Comparison of ENCODE assay signal across 20 cellular contexts in genomic region chr10:95459446-95459845, GRCh38.
DNase-seq lines count a peak whose midpoint lies in the region; ATAC-seq and TF ChIP-seq lines count a peak whose summit lies in the region.
"Had no signal": no experiment of that assay in that cellular context is flagged by ENCODE, and none has a peak within 500 bp of the region (broad histone marks: within the 10 kb centered on the region; RNA-seq: fewer than 3 reads in every experiment).

No MANE protein-coding gene starts in this region.

- H3K9me3 ChIP-seq in right lobe of liver (no peaks in the 10 kb centered on the region), OCI-LY7 (ENCODE audit: low read length) (no peaks in the 10 kb centered on the region)
- H3K9me3 ChIP-seq: psoas muscle, SK-N-SH, tibial nerve had no signal

- H3K36me3 ChIP-seq in GM23338 (ENCODE audit: insufficient read depth): no peaks in the 10 kb centered on the region
- H3K36me3 ChIP-seq in right lobe of liver: no peaks in the 10 kb centered on the region
- H3K36me3 ChIP-seq in OCI-LY7 (ENCODE audit: insufficient read depth, low read length): no peaks in the 10 kb centered on the region
- H3K36me3 ChIP-seq: tibial nerve had no signal

- H2AFZ ChIP-seq in GM23338 (no peak overlapping the region), OCI-LY7 (ENCODE audit: low read length) (no peak overlapping the region)

- DNase-seq in GM23338 (ENCODE audit: low spot score): peak; percentile 42
- no peak for DNase-seq in dorsolateral prefrontal cortex
- no peak for DNase-seq in right lobe of liver
- no peak for DNase-seq in sciatic nerve (ENCODE audit: low spot score)
- no peak for DNase-seq in NCI-H1694 (lab: John Stamatoyannopoulos, UW)
- no peak for DNase-seq in DMS153 treated with DMSO at 0.1 percent for 48 hours (lab: John Stamatoyannopoulos, UW; ENCODE audit: unreplicated experiment)
- no peak for DNase-seq in OCI-LY7 (ENCODE audit: low spot score)
- DNase-seq: activated CD4-positive, alpha-beta T cell treated with anti-CD3 and anti-CD28 coated beads, Interleukin-2, amount 10 ng/mL, durations not matched to agents 24 days and 14 days; activated naive CD4-positive, alpha-beta T cell treated with anti-CD3 and anti-CD28 coated beads, Interleukin-2, amount 10 ng/mL, durations not matched to agents 7 days and 5 days; DMS79 treated with DMSO at 0.1 percent for 48 hours; Karpas-422; NCI-H1694 treated with DMSO at 0.1 percent for 48 hours; NCI-H446; OCI-M1; psoas muscle; SK-N-SH; stimulated activated CD4-positive, alpha-beta T cell treated with anti-CD3 and anti-CD28 coated beads, Interleukin-1b, Interleukin-23, amount 100 ng/mL, for 48 hours had no signal

- H3K27me3 Mint-ChIP-seq in GM23338 (ENCODE audit: insufficient read depth, low read depth, poor library complexity): peaks cover 6% of the 10 kb centered on the region

- no peaks in the 10 kb centered on the region for H3K36me3 Mint-ChIP-seq in GM23338 (ENCODE audit: low read depth)
- H3K36me3 Mint-ChIP-seq: activated naive CD4-positive, alpha-beta T cell treated with anti-CD3 and anti-CD28 coated beads, Interleukin-2, amount 10 ng/mL, durations not matched to agents 7 days and 5 days had no signal

- H3K27ac Mint-ChIP-seq in GM23338: peak overlapping the region; percentile 40; the same call in 1 of the 2 replicates
- H3K27ac Mint-ChIP-seq: activated CD4-positive, alpha-beta T cell treated with anti-CD3 and anti-CD28 coated beads, Interleukin-2, amount 10 ng/mL, durations not matched to agents 24 days and 14 days; activated naive CD4-positive, alpha-beta T cell treated with anti-CD3 and anti-CD28 coated beads, Interleukin-2, amount 10 ng/mL, durations not matched to agents 7 days and 5 days had no signal

- H3K9me2 ChIP-seq in GM23338 (ENCODE audit: insufficient read depth): no peaks in the 10 kb centered on the region
- no peaks in the 10 kb centered on the region for H3K9me2 ChIP-seq in OCI-LY7 (ENCODE audit: insufficient read depth, low read length)
- H3K9me2 ChIP-seq: SK-N-SH had no signal

- H3K79me2 ChIP-seq in GM23338 (replicated peaks; ENCODE audit: insufficient read depth): no peaks in the 10 kb centered on the region; the same call in none of the 2 replicates
- H3K79me2 ChIP-seq in OCI-LY7 (ENCODE audit: insufficient read depth, low read depth, low read length): no peaks in the 10 kb centered on the region

- peaks cover 49% of the 10 kb centered on the region for H3K4me1 Mint-ChIP-seq in GM23338
- H3K4me1 Mint-ChIP-seq: activated CD4-positive, alpha-beta T cell treated with anti-CD3 and anti-CD28 coated beads, Interleukin-2, amount 10 ng/mL, durations not matched to agents 24 days and 14 days; activated naive CD4-positive, alpha-beta T cell treated with anti-CD3 and anti-CD28 coated beads, Interleukin-2, amount 10 ng/mL, durations not matched to agents 7 days and 5 days had no signal

- no peak overlapping the region for H3K4me3 ChIP-seq in GM23338
- no peak overlapping the region for H3K4me3 ChIP-seq in dorsolateral prefrontal cortex
- no peak overlapping the region for H3K4me3 ChIP-seq in right lobe of liver
- H3K4me3 ChIP-seq in OCI-LY7 (ENCODE audit: low read depth, low read length, poor library complexity, severe bottlenecking): no peak overlapping the region
- H3K4me3 ChIP-seq: psoas muscle, tibial nerve had no signal

- H3K4me2 ChIP-seq in GM23338 (0 out of 2 replicates have a peak overlapping the region, but pooled peaks have one; percentile 25), OCI-LY7 (ENCODE audit: low read length) (no peak overlapping the region)
- H3K4me2 ChIP-seq: SK-N-SH had no signal

- no peak for TF ChIP-seq POLR2A in right lobe of liver (IDR thresholded peaks at IDR 0.05)

- TF ChIP-seq CTCF in GM23338 (conservative IDR thresholded peaks at IDR 0.05; ENCODE audit: low read depth in 2 of 2) (no peak), dorsolateral prefrontal cortex (IDR thresholded peaks at IDR 0.05 in 54 of 56, conservative IDR thresholded peaks at IDR 0.05 in 2 of 56; ENCODE audit: low read depth in 1 of 56, partially characterized antibody in 56 of 56) (no peak), right lobe of liver (IDR thresholded peaks at IDR 0.05) (no peak), OCI-LY7 (conservative IDR thresholded peaks at IDR 0.05; ENCODE audit: low read length) (no peak)

- intact Hi-C loops in dorsolateral prefrontal cortex (cut with DNase I) (no loop called here), right lobe of liver (cut with DNase I) (no loop called here), sciatic nerve (cut with DNase I) (no loop called here), OCI-LY7 (cut with micrococcal nuclease; ENCODE audit: unreplicated experiment) (no loop called here)

- POLR2A ChIA-PET in OCI-LY7 (lab: Charles Lee): interaction anchor here (0.7 kb wide), 1 partner anchor 58 kb away, joined by 4 read pairs; no protein-coding TSS in a partner anchor

- ATAC-seq in GM23338 (peak; percentile 51), right lobe of liver (peak; percentile 1 to 9 (median 2)), sciatic nerve (peak; percentile 55), HG02884 (IDR thresholded peaks at IDR 0.05; ENCODE audit: unreplicated experiment) (no peak)

- H3K27ac ChIP-seq in GM23338 (ENCODE audit: low read depth): peak overlapping the region; percentile 61
- peak overlapping the region in 37 of 59 donors; percentile 0 to 81 (median 57) for H3K27ac ChIP-seq in dorsolateral prefrontal cortex
- peak overlapping the region; percentile 90 to 96 (median 95) for H3K27ac ChIP-seq in right lobe of liver
- H3K27ac ChIP-seq in OCI-LY7 (ENCODE audit: low read depth, low read length, poor library complexity, severe bottlenecking): no peak overlapping the region
- H3K27ac ChIP-seq: HL-60, psoas muscle had no signal

- WGBS in right lobe of liver (ENCODE audit: insufficient coverage, low coverage, low lambda C conversion rate, missing lambda C conversion rate): 36% methylated on average over 3 of the region's 6 CpGs

- no peaks in the 10 kb centered on the region for H3K27me3 ChIP-seq in GM23338 (ENCODE audit: insufficient read depth)
- H3K27me3 ChIP-seq in dorsolateral prefrontal cortex: no peaks in the 10 kb centered on the region
- H3K27me3 ChIP-seq in right lobe of liver: no peaks in the 10 kb centered on the region
- H3K27me3 ChIP-seq: tibial nerve had no signal

- no peaks in the 10 kb centered on the region for H3F3A ChIP-seq in GM23338 (replicated peaks; ENCODE audit: low read depth)

- peaks cover 52% of the 10 kb centered on the region for H3K4me1 ChIP-seq in GM23338 (ENCODE audit: insufficient read depth)
- peaks cover 0 to 60% (median 22%) of the 10 kb centered on the region in 4 donors for H3K4me1 ChIP-seq in right lobe of liver
- H3K4me1 ChIP-seq in OCI-LY7 (ENCODE audit: insufficient read depth, low read length, poor library complexity, severe bottlenecking): no peaks in the 10 kb centered on the region

- CTCF ChIA-PET in OCI-LY7 (lab: Charles Lee; ENCODE audit: unreplicated experiment): no interaction called here

- H4K20me1 ChIP-seq in GM23338 (replicated peaks; ENCODE audit: insufficient read depth) (no peaks in the 10 kb centered on the region; the same call in 1 of the 2 replicates), OCI-LY7 (ENCODE audit: insufficient read depth, low read length) (no peaks in the 10 kb centered on the region)

- BruUV-seq in OCI-LY7 (replicated peaks; lab: Mats Ljungman, UMichigan): no TSS peak

- no peaks in the 10 kb centered on the region for H3K9me3 Mint-ChIP-seq in GM23338
- H3K9me3 Mint-ChIP-seq: activated CD4-positive, alpha-beta T cell treated with anti-CD3 and anti-CD28 coated beads, Interleukin-2, amount 10 ng/mL, durations not matched to agents 24 days and 14 days; activated naive CD4-positive, alpha-beta T cell treated with anti-CD3 and anti-CD28 coated beads, Interleukin-2, amount 10 ng/mL, durations not matched to agents 7 days and 5 days had no signal

- no peak overlapping the region for H3K4me3 Mint-ChIP-seq in GM23338
- H3K4me3 Mint-ChIP-seq: activated CD4-positive, alpha-beta T cell treated with anti-CD3 and anti-CD28 coated beads, Interleukin-2, amount 10 ng/mL, durations not matched to agents 24 days and 14 days; activated naive CD4-positive, alpha-beta T cell treated with anti-CD3 and anti-CD28 coated beads, Interleukin-2, amount 10 ng/mL, durations not matched to agents 7 days and 5 days had no signal
